ENCODE assay signal across 19 cellular contexts in genomic region chr4:140681201-140681600, GRCh38.
DNase-seq lines count a peak whose midpoint lies in the region; ATAC-seq and TF ChIP-seq lines count a peak whose summit lies in the region.
"Had no signal": no experiment of that assay in that cellular context is flagged by ENCODE, and none has a peak within 500 bp of the region (broad histone marks: within the 10 kb centered on the region; RNA-seq: fewer than 3 reads in every experiment).

No MANE protein-coding gene starts in this region.

- intact Hi-C loops in esophagus squamous epithelium (cut with DNase I), result no loop called here

- no peaks in the 10 kb centered on the region for H3K27me3 Mint-ChIP-seq in chondrocyte (ENCODE audit: low read depth)
- H3K27me3 Mint-ChIP-seq in nephron progenitor cell (ENCODE audit: low read depth, poor library complexity), result no peaks in the 10 kb centered on the region
- no peaks in the 10 kb centered on the region for H3K27me3 Mint-ChIP-seq in stimulated activated memory B cell treated with anti-CD40 and anti-IgM and Interleukin-4, amounts not matched to agents 10 μg/mL and 1 μg/mL and 100 μg/mL, for 72 hours
- no peaks in the 10 kb centered on the region for H3K27me3 Mint-ChIP-seq in endodermal cell (ENCODE audit: insufficient read depth)

- H3K9me3 Mint-ChIP-seq in chondrocyte (ENCODE audit: low read depth) (no peaks in the 10 kb centered on the region), nephron progenitor cell (no peaks in the 10 kb centered on the region), endodermal cell (no peaks in the 10 kb centered on the region)
- H3K9me3 Mint-ChIP-seq in stimulated activated memory B cell treated with anti-CD40 and anti-IgM and Interleukin-4, amounts not matched to agents 10 μg/mL and 1 μg/mL and 100 μg/mL, for 72 hours, result no peaks in the 10 kb centered on the region
- H3K9me3 Mint-ChIP-seq: CD8-positive, alpha-beta T cell; GM23338; H9 had no signal

- peaks cover 59% of the 10 kb centered on the region for H3K36me3 ChIP-seq in endodermal cell (ENCODE audit: control insufficient read depth, insufficient read depth, low read length)
- peaks cover 0 to 50% (median 5%) of the 10 kb centered on the region in 3 donors for H3K36me3 ChIP-seq in esophagus squamous epithelium
- H3K36me3 ChIP-seq: BLaER1 had no signal

- H3K4me1 ChIP-seq in endodermal cell (ENCODE audit: control insufficient read depth, insufficient read depth, low read length) (no peaks in the 10 kb centered on the region), esophagus squamous epithelium (no peaks in the 10 kb centered on the region)
- H3K4me1 ChIP-seq: Caco-2 had no signal

- WGBS in endodermal cell (ENCODE audit: insufficient coverage in 1 of 2, insufficient read length in 1 of 2), 2 experiments, result 97 to 100% methylated on average over 2 to 3 of the region's 3 CpGs
- 91 to 95% methylated on average over 3 of the region's 3 CpGs for WGBS in esophagus squamous epithelium, 2 donors

- H3K9me3 ChIP-seq in endodermal cell (ENCODE audit: control insufficient read depth, low read length), result no peaks in the 10 kb centered on the region
- no peaks in the 10 kb centered on the region for H3K9me3 ChIP-seq in esophagus squamous epithelium
- H3K9me3 ChIP-seq: BLaER1, Caco-2 had no signal

- H3K4me3 ChIP-seq in fibroblast of pulmonary artery (replicated peaks; ENCODE audit: low read depth, low read length) (no peak overlapping the region), endodermal cell (ENCODE audit: low read length) (no peak overlapping the region), esophagus squamous epithelium (no peak overlapping the region)
- H3K4me3 ChIP-seq: BLaER1, GM12878, GM23338 had no signal

- ATAC-seq in stimulated activated memory B cell treated with anti-CD40 and anti-IgM and Interleukin-4, amounts not matched to agents 10 μg/mL and 1 μg/mL and 100 μg/mL, for 72 hours, result no peak
- ATAC-seq: CD8-positive, alpha-beta T cell; GM12878; GM23338; HCT116 had no signal

- TF ChIP-seq CTCF in chondrocyte (IDR thresholded peaks at IDR 0.05), result no peak
- no peak for TF ChIP-seq CTCF in fibroblast of pulmonary artery (IDR thresholded peaks at IDR 0.05; ENCODE audit: low read length, missing control alignments)
- TF ChIP-seq CTCF in nephron progenitor cell (IDR thresholded peaks at IDR 0.05), result no peak
- no peak for TF ChIP-seq CTCF in endodermal cell (conservative IDR thresholded peaks at IDR 0.05)
- no peak for TF ChIP-seq CTCF in GM10266 (IDR thresholded peaks at IDR 0.05; ENCODE audit: control insufficient read depth, insufficient read depth, low read depth, missing control alignments)
- no peak for TF ChIP-seq CTCF in esophagus squamous epithelium (IDR thresholded peaks at IDR 0.05)

- H3K27ac Mint-ChIP-seq in chondrocyte (ENCODE audit: unreplicated experiment), result peak overlapping the region; percentile 10
- peak overlapping the region; percentile 14 for H3K27ac Mint-ChIP-seq in nephron progenitor cell
- H3K27ac Mint-ChIP-seq in stimulated activated memory B cell treated with anti-CD40 and anti-IgM and Interleukin-4, amounts not matched to agents 10 μg/mL and 1 μg/mL and 100 μg/mL, for 72 hours, result peak overlapping the region; percentile 63
- no peak overlapping the region for H3K27ac Mint-ChIP-seq in endodermal cell
- H3K27ac Mint-ChIP-seq: CD4-positive, CD25-positive, alpha-beta regulatory T cell; CD8-positive, alpha-beta T cell; GM23338; H9 had no signal

- TF ChIP-seq POLR2A in esophagus squamous epithelium (IDR thresholded peaks at IDR 0.05), result no peak

- H3K4me1 Mint-ChIP-seq in chondrocyte (ENCODE audit: low read depth) (peaks cover 12% of the 10 kb centered on the region), nephron progenitor cell (no peaks in the 10 kb centered on the region), endodermal cell (peaks cover 2% of the 10 kb centered on the region)
- peaks cover 42% of the 10 kb centered on the region for H3K4me1 Mint-ChIP-seq in stimulated activated memory B cell treated with anti-CD40 and anti-IgM and Interleukin-4, amounts not matched to agents 10 μg/mL and 1 μg/mL and 100 μg/mL, for 72 hours
- H3K4me1 Mint-ChIP-seq: CD4-positive, CD25-positive, alpha-beta regulatory T cell; GM23338; H9 had no signal

- H3K27me3 ChIP-seq in endodermal cell (ENCODE audit: control insufficient read depth, insufficient read depth, low read length, poor library complexity, severe bottlenecking) (no peaks in the 10 kb centered on the region), esophagus squamous epithelium (no peaks in the 10 kb centered on the region)
- H3K27me3 ChIP-seq: BLaER1 had no signal

- H3K4me3 Mint-ChIP-seq in chondrocyte (ENCODE audit: unreplicated experiment) (no peak overlapping the region), nephron progenitor cell (no peak overlapping the region), endodermal cell (no peak overlapping the region)
- H3K4me3 Mint-ChIP-seq in stimulated activated memory B cell treated with anti-CD40 and anti-IgM and Interleukin-4, amounts not matched to agents 10 μg/mL and 1 μg/mL and 100 μg/mL, for 72 hours, result no peak overlapping the region
- H3K4me3 Mint-ChIP-seq: CD4-positive, CD25-positive, alpha-beta regulatory T cell; CD8-positive, alpha-beta T cell; GM23338; H9 had no signal

- H3K9ac ChIP-seq in endodermal cell (ENCODE audit: extremely low read depth, low read length, poor library complexity, severe bottlenecking), result no peak overlapping the region
- H3K9ac ChIP-seq: BLaER1 had no signal

- H3K36me3 Mint-ChIP-seq in chondrocyte (ENCODE audit: low read depth) (peaks cover 29% of the 10 kb centered on the region), nephron progenitor cell (ENCODE audit: low read depth) (peaks cover 54% of the 10 kb centered on the region), endodermal cell (ENCODE audit: low read depth) (peaks cover 30% of the 10 kb centered on the region)
- H3K36me3 Mint-ChIP-seq in stimulated activated memory B cell treated with anti-CD40 and anti-IgM and Interleukin-4, amounts not matched to agents 10 μg/mL and 1 μg/mL and 100 μg/mL, for 72 hours, result peaks cover 65% of the 10 kb centered on the region
- H3K36me3 Mint-ChIP-seq: CD4-positive, CD25-positive, alpha-beta regulatory T cell; CD8-positive, alpha-beta T cell had no signal

- no peak for DNase-seq in chondrocyte (ENCODE audit: low spot score)
- peak; percentile 19 for DNase-seq in fibroblast of pulmonary artery (ENCODE audit: low read depth)
- DNase-seq in nephron progenitor cell, result no peak
- no peak for DNase-seq in endodermal cell
- no peak for DNase-seq in GM10266 (ENCODE audit: extremely low spot score)
- no peak for DNase-seq in NOMO-1 treated with DMSO at 0.1 percent for 48 hours (lab: John Stamatoyannopoulos, UW; ENCODE audit: unreplicated experiment)
- no peak for DNase-seq in esophagus squamous epithelium (lab: John Stamatoyannopoulos, UW)
- DNase-seq: Caco-2; CD4-positive, CD25-positive, alpha-beta regulatory T cell; CD8-positive, alpha-beta T cell; DMS153; DND-41; H9 had no signal

- H3K27ac ChIP-seq in endodermal cell (ENCODE audit: low read depth, low read length) (no peak overlapping the region), esophagus squamous epithelium (no peak overlapping the region)
- H3K27ac ChIP-seq: BLaER1, C4-2B had no signal
